ENCODE assay signal across 5 cellular contexts in the genomic region with DNA sequence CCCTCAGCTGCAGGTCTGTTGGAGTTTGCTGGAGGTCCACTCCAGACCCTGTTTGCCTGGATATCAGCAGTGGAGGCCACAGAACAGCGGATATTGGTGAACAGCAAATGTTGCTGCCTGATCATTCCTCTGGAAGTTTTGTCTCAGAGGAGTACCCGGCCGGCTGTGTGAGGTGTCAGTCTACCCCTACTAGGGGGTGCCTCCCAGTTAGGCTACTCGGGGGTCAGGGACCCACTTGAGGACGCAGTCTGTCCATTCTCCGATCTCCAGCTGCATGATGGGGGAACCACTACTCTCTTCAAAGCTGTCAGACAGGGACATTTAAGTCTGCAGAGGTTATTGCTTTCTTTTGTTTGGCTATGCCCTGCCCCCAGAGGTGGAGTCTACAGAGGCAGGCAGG.
DNase-seq lines count a peak whose midpoint lies in the region; ATAC-seq and TF ChIP-seq lines count a peak whose summit lies in the region.
"Not testable (repeated sequence)": the region's sequence is repeated elsewhere in the genome, so short reads cannot be mapped to it uniquely, and the experiment has no call there.

No MANE protein-coding gene starts in this region.

- not testable (repeated sequence) for TF ChIP-seq POLR2A in spleen (IDR thresholded peaks at IDR 0.05)

- intact Hi-C loops in cardiac septum (cut with DNase I); sciatic nerve (cut with DNase I); spleen (cut with DNase I; ENCODE audit: low total_unique reads); aorta (cut with DNase I): not testable (repeated sequence)

- 88 to 94% (median 90%) methylated on average over 4 to 6 of the region's 6 CpGs for WGBS in spleen, 5 donors
- 91 to 95% methylated on average over 6 of the region's 6 CpGs for whole genome bisulfite sequencing in aorta, 2 donors

- not testable (repeated sequence) for H3K9me3 ChIP-seq in RWPE2 (ENCODE audit: severe bottlenecking); spleen; aorta (ENCODE audit: control insufficient read depth, low read length)

- H3K27me3 ChIP-seq in RWPE2 (ENCODE audit: insufficient read depth, poor library complexity, severe bottlenecking); aorta (ENCODE audit: control insufficient read depth in 1 of 2, insufficient read depth in 2 of 2, low read length in 1 of 2): not testable (repeated sequence)
- peaks cover 0 to 21% (median 0%) of the 10 kb centered on the region in 7 donors for H3K27me3 ChIP-seq in spleen (replicated peaks in 1 of 7)

- not testable (repeated sequence) for H3K4me3 ChIP-seq in RWPE2 (ENCODE audit: severe bottlenecking); spleen; aorta (ENCODE audit: low read length in 2 of 2)

- ATAC-seq in RWPE2 (ENCODE audit: low read depth); sciatic nerve; aorta (ENCODE audit: low FRiP score): not testable (repeated sequence)

- TF ChIP-seq CTCF in RWPE2 (IDR thresholded peaks at IDR 0.05; ENCODE audit: poor library complexity, severe bottlenecking); spleen (IDR thresholded peaks at IDR 0.05 in 8 of 11, conservative IDR thresholded peaks at IDR 0.05 in 3 of 11): not testable (repeated sequence)

- not testable (repeated sequence) for H3K36me3 ChIP-seq in RWPE2 (ENCODE audit: low read depth); spleen; aorta (ENCODE audit: control insufficient read depth in 1 of 2, insufficient read depth in 2 of 2, low read length in 1 of 2)

- H3K27ac ChIP-seq in RWPE2 (ENCODE audit: poor library complexity, severe bottlenecking); spleen; aorta (ENCODE audit: low read depth in 1 of 2, low read length in 2 of 2): not testable (repeated sequence)

- DNase-seq in RWPE2 (ENCODE audit: low spot score) (peak; percentile 7), cardiac septum (ENCODE audit: low spot score) (peak; percentile 38), sciatic nerve (ENCODE audit: low spot score) (peak; percentile 25), spleen (peak; percentile 16), aorta (peak; percentile 8 to 51)

- not testable (repeated sequence) for H3K4me1 ChIP-seq in RWPE2 (ENCODE audit: insufficient read depth, poor library complexity, severe bottlenecking); spleen; aorta (ENCODE audit: control insufficient read depth in 1 of 2, insufficient read depth in 2 of 2, low read length in 2 of 2)
